Comparison of ENCODE assay signal across 15 cellular contexts in the genomic region with DNA sequence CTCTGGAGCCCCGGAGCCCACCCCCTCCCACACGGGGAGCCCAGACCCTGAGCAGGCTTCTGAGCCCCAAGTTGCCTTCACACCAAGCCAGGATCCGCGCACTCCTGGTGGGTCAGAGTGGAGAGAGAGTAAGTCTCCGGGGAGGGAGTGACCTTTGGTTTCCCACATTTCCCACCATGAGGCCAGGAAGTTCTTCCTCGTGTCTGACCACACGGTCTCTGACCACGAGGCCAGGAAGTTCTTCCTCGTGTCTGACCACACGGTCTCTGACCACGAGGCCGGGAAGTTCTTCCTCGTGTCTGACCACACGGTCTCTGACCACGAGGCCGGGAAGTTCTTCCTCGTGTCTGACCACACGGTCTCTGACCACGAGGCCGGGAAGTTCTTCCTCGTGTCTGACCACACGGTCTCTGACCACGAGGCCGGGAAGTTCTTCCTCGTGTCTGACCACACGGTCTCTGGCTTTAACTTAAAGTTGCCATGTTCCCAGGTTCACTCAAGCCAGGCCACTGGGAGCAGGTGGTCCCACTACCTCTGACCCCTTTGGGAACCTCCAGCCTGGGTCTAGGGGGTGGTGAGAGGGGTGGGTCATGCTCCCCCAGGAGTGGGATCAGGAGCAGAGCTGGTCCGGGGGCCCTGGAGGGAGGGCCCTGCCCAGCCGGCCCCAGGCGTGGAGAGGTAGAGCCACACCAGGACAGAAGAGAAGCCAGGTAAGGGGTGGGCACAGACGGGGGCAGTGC. TPM values are rescaled to one million over a fixed set of nuclear protein-coding genes. Genes with fewer than 3 reads are reported as not detected.
DNase-seq lines count a peak whose midpoint lies in the region; ATAC-seq, FAIRE-seq and TF ChIP-seq lines count a peak whose summit lies in the region.
"Not testable (repeated sequence)": the region's sequence is repeated elsewhere in the genome, so short reads cannot be mapped to it uniquely, and the experiment has no call there.
"Had no signal": no experiment of that assay in that cellular context is flagged by ENCODE, and none has a peak within 500 bp of the region (broad histone marks: within the 10 kb centered on the region; RNA-seq: fewer than 3 reads in every experiment).

No MANE protein-coding gene starts in this region.

- H2BK20ac ChIP-seq in H1 (ENCODE audit: low read length): not testable (repeated sequence)

- H2BK5ac ChIP-seq in H1 (ENCODE audit: low read depth, low read length); neuronal stem cell (ENCODE audit: low read length): not testable (repeated sequence)

- not testable (repeated sequence) for TF ChIP-seq EP300 in A549 (IDR thresholded peaks at IDR 0.05); H1 (IDR thresholded peaks at IDR 0.05; ENCODE audit: borderline replicate concordance in 1 of 2, low read depth in 2 of 2, low read length in 2 of 2)

- H3K4me2 ChIP-seq in A549; H1 (ENCODE audit: insufficient read depth in 1 of 2, low read depth in 2 of 2, low read length in 2 of 2); neuronal stem cell (ENCODE audit: insufficient read depth, low read length, poor library complexity, severe bottlenecking): not testable (repeated sequence)

- not testable (repeated sequence) for H2AK5ac ChIP-seq in H1 (ENCODE audit: low read depth, low read length)
- H2AK5ac ChIP-seq in neuronal stem cell (ENCODE audit: low read depth, low read length): peak overlapping the region; percentile 86

- WGBS in A549 (ENCODE audit: missing lambda C conversion rate): 44% methylated on average over 18 of the region's 30 CpGs
- WGBS in H1 (ENCODE audit: extremely low coverage in 1 of 2, insufficient coverage in 1 of 2, insufficient read length in 1 of 2, insufficient replicate concordance in 2 of 2, low coverage in 1 of 2, low lambda C conversion rate in 2 of 2, missing lambda C conversion rate in 1 of 2), 2 experiments: 95% methylated on average over 14 of the region's 30 CpGs; no CpG with 5 or more reads in 1 of the 2 experiments
- WGBS in right cardiac atrium: 78% methylated on average over 24 of the region's 30 CpGs
- WGBS in neuronal stem cell (ENCODE audit: extremely low coverage in 2 of 2, insufficient read length in 2 of 2, insufficient replicate concordance in 1 of 2), 2 donors: no CpG with 5 or more reads among the region's 30 CpGs

- not testable (repeated sequence) for H3K4me1 ChIP-seq in A549; H1 (replicated peaks in 1 of 4; ENCODE audit: control insufficient read depth in 3 of 4, insufficient read depth in 4 of 4, low read length in 3 of 4); right cardiac atrium (ENCODE audit: control insufficient read depth, insufficient read depth, low read length)
- H3K4me1 ChIP-seq in neuronal stem cell (ENCODE audit: control insufficient read depth in 2 of 2, insufficient read depth in 1 of 2, low read depth in 1 of 2, low read length in 2 of 2): peaks cover 1 to 10% of the 10 kb centered on the region in 2 donors

- H4K8ac ChIP-seq in H1 (ENCODE audit: extremely low read depth, insufficient read depth, low read length); neuronal stem cell (ENCODE audit: low read depth, low read length): not testable (repeated sequence)

- H4K91ac ChIP-seq in H1 (replicated peaks; ENCODE audit: insufficient read length, low read length): peak overlapping the region; percentile 54
- H4K91ac ChIP-seq in neuronal stem cell (ENCODE audit: low read depth, low read length, poor library complexity): not testable (repeated sequence)

- H4K20me1 ChIP-seq in H1 (replicated peaks in 1 of 2; ENCODE audit: control insufficient read depth in 1 of 2, insufficient read depth in 2 of 2, low read length in 2 of 2): not testable (repeated sequence)

- CTCF ChIA-PET in A549 (lab: Yijun Ruan, JAX): interaction anchor here (1.1 to 1.5 kb wide), 2 partner anchors 76 to 82 kb away, joined by 6 to 8 read pairs; no protein-coding TSS in a partner anchor
- CTCF ChIA-PET in H1 (lab: Charles Lee; ENCODE audit: partially characterized antibody): interaction anchor here (0.6 to 6.5 kb wide), 3 partner anchors 14 to 75 kb away, joined by 3 to 230 read pairs (median 9); a partner anchor contains a TSS

- H4K5ac ChIP-seq in H1 (ENCODE audit: insufficient read length, low read depth, low read length): not testable (repeated sequence)

- not testable (repeated sequence) for H2BK12ac ChIP-seq in H1 (ENCODE audit: low read depth, low read length); neuronal stem cell (ENCODE audit: low read length)

- not testable (repeated sequence) for H3K4ac ChIP-seq in H1 (replicated peaks; ENCODE audit: insufficient read length, low read depth, low read length); neuronal stem cell (ENCODE audit: low read length)

- not testable (repeated sequence) for H2BK120ac ChIP-seq in H1 (replicated peaks; ENCODE audit: low read depth, low read length)
- H2BK120ac ChIP-seq in neuronal stem cell (ENCODE audit: low read depth, low read length): peak overlapping the region; percentile 56

- not testable (repeated sequence) for H3K79me1 ChIP-seq in H1 (ENCODE audit: low read depth, low read length); neuronal stem cell (ENCODE audit: low read depth, low read length)

- TF ChIP-seq RAD21 in A549 (conservative IDR thresholded peaks at IDR 0.05 in 1 of 2, IDR thresholded peaks at IDR 0.05 in 1 of 2); H1 (IDR thresholded peaks at IDR 0.05 in 1 of 2, conservative IDR thresholded peaks at IDR 0.05 in 1 of 2; ENCODE audit: low read depth in 2 of 2, low read length in 2 of 2): not testable (repeated sequence)

- H2AFZ ChIP-seq in H1 (ENCODE audit: low read length); neuronal stem cell (ENCODE audit: low read length): not testable (repeated sequence)

- not testable (repeated sequence) for H3K4me3 ChIP-seq in A549; H1 (ENCODE audit: extremely low read depth in 1 of 4, insufficient read depth in 2 of 4, low read depth in 3 of 4, low read length in 4 of 4); right cardiac atrium (ENCODE audit: low read length); neuronal stem cell (ENCODE audit: low read length in 2 of 2)

- H3K23ac ChIP-seq in H1 (ENCODE audit: insufficient read length); neuronal stem cell (ENCODE audit: low read depth, low read length, poor library complexity): not testable (repeated sequence)

- H3K23me2 ChIP-seq in H1 (ENCODE audit: low read depth, low read length): not testable (repeated sequence)

- POLR2A ChIA-PET in A549 (lab: Yijun Ruan, JAX); H1 (lab: Charles Lee; ENCODE audit: partially characterized antibody): not testable (repeated sequence)

- not testable (repeated sequence) for FAIRE-seq in A549 (lab: Jason Lieb, UNC); H1 (lab: Jason Lieb, UNC)

- ATAC-seq in A549, right cardiac atrium: not testable (repeated sequence)

- H3K27ac ChIP-seq in A549; H1 (ENCODE audit: low read depth, low read length); right cardiac atrium (ENCODE audit: low read length); neuronal stem cell (replicated peaks; ENCODE audit: low read length): not testable (repeated sequence)

- H3K27me3 ChIP-seq in H1 (replicated peaks in 1 of 4; ENCODE audit: control insufficient read depth in 3 of 4, extremely low read depth in 1 of 4, insufficient read depth in 3 of 4, low read length in 3 of 4); right cardiac atrium (ENCODE audit: control insufficient read depth, insufficient read depth): not testable (repeated sequence)
- peaks cover 0 to 16% (median 0%) of the 10 kb centered on the region in 3 experiments for H3K27me3 ChIP-seq in neuronal stem cell (ENCODE audit: control insufficient read depth in 3 of 3, insufficient read depth in 3 of 3, low read depth in 1 of 3, low read length in 3 of 3)

- not testable (repeated sequence) for H3K14ac ChIP-seq in H1 (ENCODE audit: insufficient read length); neuronal stem cell (ENCODE audit: low read length)

- not testable (repeated sequence) for H3K79me2 ChIP-seq in H1 (ENCODE audit: control insufficient read depth in 1 of 2, insufficient read depth in 2 of 2, low read length in 2 of 2)

- not testable (repeated sequence) for TF ChIP-seq POLR2A in A549 (IDR thresholded peaks at IDR 0.05; ENCODE audit: low read length); H1 (IDR thresholded peaks at IDR 0.05; ENCODE audit: control extremely low read depth in 1 of 2, low read depth in 2 of 2, low read length in 2 of 2)

- in situ Hi-C loops in SK-MEL-5 (cut with HindIII; ENCODE audit: low pct_unique_long_range_greater_than_20kb, low sequenced_read_pairs): not testable (repeated sequence)

- H3K56ac ChIP-seq in H1 (replicated peaks; ENCODE audit: insufficient read length, low read depth, low read length): not testable (repeated sequence)

- not testable (repeated sequence) for H3K9ac ChIP-seq in H1 (replicated peaks in 1 of 4; ENCODE audit: extremely low read depth in 1 of 4, low read depth in 3 of 4, low read length in 3 of 4); neuronal stem cell (ENCODE audit: low read depth, low read length, poor library complexity)

- H3K18ac ChIP-seq in H1 (ENCODE audit: extremely low read depth, low read length); neuronal stem cell (ENCODE audit: low read length): not testable (repeated sequence)

- not testable (repeated sequence) for H3K9me3 ChIP-seq in A549; H1 (ENCODE audit: insufficient read depth in 2 of 2, low read depth in 1 of 2, low read length in 1 of 2); right cardiac atrium (ENCODE audit: control insufficient read depth, low read length); neuronal stem cell (replicated peaks in 1 of 2; ENCODE audit: control insufficient read depth in 2 of 2, insufficient read depth in 1 of 2, low read depth in 1 of 2, low read length in 2 of 2)

- H2BK15ac ChIP-seq in H1 (ENCODE audit: low read length): not testable (repeated sequence)
- peak overlapping the region; percentile 83 for H2BK15ac ChIP-seq in neuronal stem cell (ENCODE audit: low read length)

- not testable (repeated sequence) for DNase-seq in A549 (ENCODE audit: low read depth in 1 of 2, low spot score in 1 of 2); H1 (ENCODE audit: low read depth in 1 of 2, low spot score in 2 of 2); neuronal stem cell (ENCODE audit: low spot score)
- DNase-seq in SK-MEL-5 (ENCODE audit: low read depth, low spot score) (peak; percentile 32), right cardiac atrium (peak in 2 of 3 donors; percentile 32 to 35)

- not testable (repeated sequence) for TF ChIP-seq CTCF in A549 (IDR thresholded peaks at IDR 0.05); H1 (IDR thresholded peaks at IDR 0.05; ENCODE audit: control extremely low read depth in 1 of 3, insufficient read depth in 1 of 3, low read depth in 1 of 3, low read length in 3 of 3)

- intact Hi-C loops in right cardiac atrium (cut with DNase I): not testable (repeated sequence)

- H3K36me3 ChIP-seq in H1 (ENCODE audit: control insufficient read depth in 2 of 4, insufficient read depth in 4 of 4, low read length in 3 of 4); neuronal stem cell (replicated peaks in 1 of 2; ENCODE audit: control insufficient read depth in 2 of 2, insufficient read depth in 2 of 2, low read length in 2 of 2): not testable (repeated sequence)

RNA-seq across cellular contexts. Expression of a gene that starts 13.1 kb away (rescaled TPM):
- 0.21 and 0.29 TPM in 2 replicates for polyA plus RNA-seq in A549 (2011; rRNA removed)
- polyA plus RNA-seq in A549 (2012; cell fraction: cytosol; rRNA removed): 0.16 and 0.17 TPM in 2 replicates
- 3.0 and 4.2 TPM in 2 replicates for polyA plus RNA-seq in A549 (2012; cell fraction: nucleus; rRNA removed)
- 0.91 to 0.93 TPM (median 0.92 TPM) in 3 replicates for polyA plus RNA-seq in A549 (2017; fragmentation: RNase III; extraction: RNeasy Plus Mini Kit Qiagen cat#74134 plus additional on column Dnase treatment)
- 0.25 and 0.49 TPM in 2 replicates for polyA minus RNA-seq in A549 (2011; rRNA and poly(A)+ RNA removed)
- total RNA-seq in SK-MEL-5 (2014; rRNA removed; shearing (Covaris generic)): not detected in 2 replicates
- not detected in 2 replicates for polyA plus RNA-seq in SK-MEL-5 (2015; cell fraction: cytosol; rRNA removed)
- polyA plus RNA-seq in SK-MEL-5 (2015; cell fraction: nucleus; rRNA removed): 0.96 and 1.8 TPM in 2 replicates
- total RNA-seq in H1 (2021; fragmentation: NEBNext Ultra II Directional; extraction: Animal tissue kit (Norgen Biotek cat#: 25700)): 0.17 and 0.19 TPM in 2 replicates
- polyA plus RNA-seq in H1 (2011; rRNA removed): 0.21 and 0.61 TPM in 2 replicates
- 0.41 TPM for polyA plus RNA-seq in H1 (2011; cell fraction: cytosol; rRNA removed)
- polyA plus RNA-seq in H1 (2011; cell fraction: nucleus; rRNA removed): 5.9 TPM
- 0.08 to 1.0 TPM (median 0.66 TPM) in 4 replicates for polyA plus RNA-seq in H1 (2012, experiment 1 of 2)
- polyA plus RNA-seq in H1 (2012, experiment 2 of 2): 0.07 TPM
- polyA plus RNA-seq in H1 (2013, experiment 1 of 2): 0.06 TPM
- polyA plus RNA-seq in H1 (2013, experiment 2 of 2): 0.06 TPM
- polyA minus RNA-seq in H1 (2011; rRNA and poly(A)+ RNA removed): 0.07 and 0.09 TPM in 2 replicates
- 0.37 TPM for polyA minus RNA-seq in H1 (2011; cell fraction: cytosol; rRNA and poly(A)+ RNA removed)
- polyA minus RNA-seq in H1 (2011; cell fraction: nucleus; rRNA and poly(A)+ RNA removed): 1.9 TPM
- total RNA-seq in right cardiac atrium: not detected
- polyA plus RNA-seq in right cardiac atrium: not detected
- 0.13 TPM for polyA plus RNA-seq in neuronal stem cell (2013, experiment 1 of 2)
- polyA plus RNA-seq in neuronal stem cell (2013, experiment 2 of 2): 0.08 TPM
- total RNA-seq: A172, A673, G401, GM12878 had no signal
- polyA plus RNA-seq: AG04450; CD14-positive monocyte; CD4-positive, alpha-beta memory T cell; CD4-positive, CD25-positive, alpha-beta regulatory T cell; CD8-positive, alpha-beta memory T cell; GM12878 had no signal

RNA-seq across cellular contexts. Expression of a gene that starts 33.5 kb away (rescaled TPM):
- polyA plus RNA-seq in A549 (2011; rRNA removed) (41.0 and 43.5 TPM in 2 replicates), A549 (2017; fragmentation: RNase III; extraction: RNeasy Plus Mini Kit Qiagen cat#74134 plus additional on column Dnase treatment) (89.4 to 106 TPM (median 102 TPM) in 3 replicates), H1 (2011; rRNA removed) (93.7 and 136 TPM in 2 replicates), right cardiac atrium (36.9 TPM)
- 63.2 and 87.0 TPM in 2 replicates for polyA plus RNA-seq in A549 (2012; cell fraction: cytosol; rRNA removed)
- 528 and 670 TPM in 2 replicates for polyA plus RNA-seq in A549 (2012; cell fraction: nucleus; rRNA removed)
- 36.9 and 58.2 TPM in 2 replicates for polyA minus RNA-seq in A549 (2011; rRNA and poly(A)+ RNA removed)
- total RNA-seq in SK-MEL-5 (2014; rRNA removed; shearing (Covaris generic)): 53.0 and 61.5 TPM in 2 replicates
- 54.6 and 66.6 TPM in 2 replicates for polyA plus RNA-seq in SK-MEL-5 (2015; cell fraction: cytosol; rRNA removed)
- 1,120 and 1,200 TPM in 2 replicates for polyA plus RNA-seq in SK-MEL-5 (2015; cell fraction: nucleus; rRNA removed)
- total RNA-seq in H1 (2021; fragmentation: NEBNext Ultra II Directional; extraction: Animal tissue kit (Norgen Biotek cat#: 25700)): 93.0 and 100 TPM in 2 replicates
- 110 TPM for polyA plus RNA-seq in H1 (2011; cell fraction: cytosol; rRNA removed)
- polyA plus RNA-seq in H1 (2011; cell fraction: nucleus; rRNA removed): 723 TPM
- polyA plus RNA-seq in H1 (2012, experiment 1 of 2): 84.2 to 119 TPM (median 111 TPM) in 4 replicates
- polyA plus RNA-seq in H1 (2012, experiment 2 of 2): 65.8 TPM
- 59.7 TPM for polyA plus RNA-seq in H1 (2013, experiment 1 of 2)
- 49.0 TPM for polyA plus RNA-seq in H1 (2013, experiment 2 of 2)
- 37.5 and 49.1 TPM in 2 replicates for polyA minus RNA-seq in H1 (2011; rRNA and poly(A)+ RNA removed)
- polyA minus RNA-seq in H1 (2011; cell fraction: cytosol; rRNA and poly(A)+ RNA removed): 44.3 TPM
- polyA minus RNA-seq in H1 (2011; cell fraction: nucleus; rRNA and poly(A)+ RNA removed): 123 TPM
- 10 to 100 TPM; 39.5 to 50.7 (median 41.7) TPM for total RNA-seq in right cardiac atrium
- 60.7 TPM for polyA plus RNA-seq in neuronal stem cell (2013, experiment 1 of 2)
- 56.3 TPM for polyA plus RNA-seq in neuronal stem cell (2013, experiment 2 of 2)

RNA-seq across cellular contexts. Expression of a gene that starts 51.8 kb away (rescaled TPM):
- polyA plus RNA-seq in A549 (2011; rRNA removed) (5.8 and 6.4 TPM in 2 replicates), A549 (2017; fragmentation: RNase III; extraction: RNeasy Plus Mini Kit Qiagen cat#74134 plus additional on column Dnase treatment) (6.3 to 9.7 TPM (median 8.4 TPM) in 3 replicates), H1 (2011; rRNA removed) (17.0 and 21.9 TPM in 2 replicates), right cardiac atrium (not detected)
- 3.4 and 5.3 TPM in 2 replicates for polyA plus RNA-seq in A549 (2012; cell fraction: cytosol; rRNA removed)
- polyA plus RNA-seq in A549 (2012; cell fraction: nucleus; rRNA removed): 9.6 and 12.0 TPM in 2 replicates
- polyA minus RNA-seq in A549 (2011; rRNA and poly(A)+ RNA removed): 4.5 and 6.3 TPM in 2 replicates
- total RNA-seq in SK-MEL-5 (2014; rRNA removed; shearing (Covaris generic)): not detected in 2 replicates
- polyA plus RNA-seq in SK-MEL-5 (2015; cell fraction: cytosol; rRNA removed): not detected in 2 replicates
- polyA plus RNA-seq in SK-MEL-5 (2015; cell fraction: nucleus; rRNA removed): not detected in 2 replicates
- 6.6 and 6.9 TPM in 2 replicates for total RNA-seq in H1 (2021; fragmentation: NEBNext Ultra II Directional; extraction: Animal tissue kit (Norgen Biotek cat#: 25700))
- 13.2 TPM for polyA plus RNA-seq in H1 (2011; cell fraction: cytosol; rRNA removed)
- 27.5 TPM for polyA plus RNA-seq in H1 (2011; cell fraction: nucleus; rRNA removed)
- polyA plus RNA-seq in H1 (2012, experiment 1 of 2): 4.5 to 10.2 TPM (median 8.1 TPM) in 4 replicates
- 6.7 TPM for polyA plus RNA-seq in H1 (2012, experiment 2 of 2)
- polyA plus RNA-seq in H1 (2013, experiment 1 of 2): 8.1 TPM
- 5.9 TPM for polyA plus RNA-seq in H1 (2013, experiment 2 of 2)
- polyA minus RNA-seq in H1 (2011; rRNA and poly(A)+ RNA removed): 5.3 and 5.5 TPM in 2 replicates
- polyA minus RNA-seq in H1 (2011; cell fraction: cytosol; rRNA and poly(A)+ RNA removed): 4.3 TPM
- polyA minus RNA-seq in H1 (2011; cell fraction: nucleus; rRNA and poly(A)+ RNA removed): 7.0 TPM
- total RNA-seq in right cardiac atrium: not detected
- polyA plus RNA-seq in neuronal stem cell (2013, experiment 1 of 2): 39.2 TPM
- polyA plus RNA-seq in neuronal stem cell (2013, experiment 2 of 2): 40.2 TPM
- total RNA-seq: A172; A673; CD4-positive, alpha-beta memory T cell; CD4-positive, CD25-positive, alpha-beta regulatory T cell; CD8-positive, alpha-beta memory T cell; GM12878 had no signal
- polyA plus RNA-seq: AG04450; CD14-positive monocyte; CD4-positive, alpha-beta memory T cell; CD4-positive, CD25-positive, alpha-beta regulatory T cell; CD8-positive, alpha-beta memory T cell had no signal

RNA-seq across cellular contexts. Expression of a gene that starts 55.0 kb away (rescaled TPM):
- polyA plus RNA-seq in A549 (2011; rRNA removed): 0.03 and 0.09 TPM in 2 replicates
- 0.05 TPM in 2 replicates for polyA plus RNA-seq in A549 (2012; cell fraction: cytosol; rRNA removed)
- 0.15 and 0.20 TPM in 2 replicates for polyA plus RNA-seq in A549 (2012; cell fraction: nucleus; rRNA removed)
- 0.08 to 0.23 TPM (median 0.21 TPM) in 3 replicates for polyA plus RNA-seq in A549 (2017; fragmentation: RNase III; extraction: RNeasy Plus Mini Kit Qiagen cat#74134 plus additional on column Dnase treatment)
- polyA minus RNA-seq in A549 (2011; rRNA and poly(A)+ RNA removed): 0.24 TPM in 1 of 2 replicates, not detected in the other
- not detected in 2 replicates for total RNA-seq in SK-MEL-5 (2014; rRNA removed; shearing (Covaris generic))
- polyA plus RNA-seq in SK-MEL-5 (2015; cell fraction: cytosol; rRNA removed): not detected in 2 replicates
- polyA plus RNA-seq in SK-MEL-5 (2015; cell fraction: nucleus; rRNA removed): not detected in 2 replicates
- 2.7 and 5.7 TPM in 2 replicates for total RNA-seq in H1 (2021; fragmentation: NEBNext Ultra II Directional; extraction: Animal tissue kit (Norgen Biotek cat#: 25700))
- polyA plus RNA-seq in H1 (2011; rRNA removed): 4.3 and 5.0 TPM in 2 replicates
- polyA plus RNA-seq in H1 (2011; cell fraction: cytosol; rRNA removed): 1.8 TPM
- 4.9 TPM for polyA plus RNA-seq in H1 (2011; cell fraction: nucleus; rRNA removed)
- polyA plus RNA-seq in H1 (2012, experiment 1 of 2): 2.0 to 4.0 TPM (median 2.5 TPM) in 4 replicates
- 1.6 TPM for polyA plus RNA-seq in H1 (2012, experiment 2 of 2)
- polyA plus RNA-seq in H1 (2013, experiment 1 of 2): 4.1 TPM
- polyA plus RNA-seq in H1 (2013, experiment 2 of 2): 3.8 TPM
- 5.6 and 11.1 TPM in 2 replicates for polyA minus RNA-seq in H1 (2011; rRNA and poly(A)+ RNA removed)
- polyA minus RNA-seq in H1 (2011; cell fraction: cytosol; rRNA and poly(A)+ RNA removed): 8.4 TPM
- polyA minus RNA-seq in H1 (2011; cell fraction: nucleus; rRNA and poly(A)+ RNA removed): 4.4 TPM
- under 1 TPM in 3 of 4 donors, not detected in 1; 0.17 to 0.54 (median 0.38) TPM for total RNA-seq in right cardiac atrium
- 0.02 TPM for polyA plus RNA-seq in right cardiac atrium
- polyA plus RNA-seq in neuronal stem cell (2013, experiment 1 of 2): 0.29 TPM
- 0.19 TPM for polyA plus RNA-seq in neuronal stem cell (2013, experiment 2 of 2)
- total RNA-seq: CD4-positive, alpha-beta memory T cell; CD4-positive, CD25-positive, alpha-beta regulatory T cell; CD8-positive, alpha-beta memory T cell; Daoy had no signal
- polyA plus RNA-seq: AG04450; CD14-positive monocyte; CD4-positive, alpha-beta memory T cell; CD4-positive, CD25-positive, alpha-beta regulatory T cell; CD8-positive, alpha-beta memory T cell had no signal
